ENCODE assay signal across 11 cellular contexts in genomic region chr2:1625281-1626001, GRCh38.
A peak's percentile ranks its signal among the peaks of the same experiment; 100 is the strongest.
DNase-seq lines count a peak whose midpoint lies in the region; ATAC-seq and TF ChIP-seq lines count a peak whose summit lies in the region.
"Had no signal": no experiment of that assay in that cellular context is flagged by ENCODE, and none has a peak within 500 bp of the region (broad histone marks: within the 10 kb centered on the region; RNA-seq: fewer than 3 reads in every experiment).

No MANE protein-coding gene starts in this region.

- intact Hi-C loops in activated CD4-positive, alpha-beta T cell treated with anti-CD3 and anti-CD28 coated beads, Interleukin-2, amount 10 ng/mL, durations not matched to agents 24 days and 14 days (cut with micrococcal nuclease), result no loop called here

- peak overlapping the region; percentile 93 for H3K27ac Mint-ChIP-seq in endodermal cell
- H3K27ac Mint-ChIP-seq in activated CD4-positive, alpha-beta T cell treated with anti-CD3 and anti-CD28 coated beads, Interleukin-2, amount 10 ng/mL, durations not matched to agents 24 days and 14 days, result no peak overlapping the region
- H3K27ac Mint-ChIP-seq: CD4-positive, CD25-positive, alpha-beta regulatory T cell had no signal

- peaks cover 5% of the 10 kb centered on the region for H3K9me3 Mint-ChIP-seq in endodermal cell
- H3K9me3 Mint-ChIP-seq in activated CD4-positive, alpha-beta T cell treated with anti-CD3 and anti-CD28 coated beads, Interleukin-2, amount 10 ng/mL, durations not matched to agents 24 days and 14 days, result no peaks in the 10 kb centered on the region

- H3K27ac ChIP-seq in endodermal cell (ENCODE audit: low read depth, low read length) (peak overlapping the region; percentile 58), lung (ENCODE audit: low read depth in 1 of 2, low read length in 1 of 2) (peak overlapping the region in 1 of 2 donors; percentile 85)

- WGBS in endodermal cell (ENCODE audit: insufficient coverage in 1 of 2, insufficient read length in 1 of 2), 2 experiments, result 40 to 52% methylated on average over 15 to 20 of the region's 20 CpGs
- 37 to 55% methylated on average over 20 of the region's 20 CpGs for WGBS in lung, 2 donors

- peaks cover 3% of the 10 kb centered on the region for H3K4me1 ChIP-seq in endodermal cell (ENCODE audit: control insufficient read depth, insufficient read depth, low read length)
- peaks cover 0 to 13% of the 10 kb centered on the region in 2 donors for H3K4me1 ChIP-seq in lung (ENCODE audit: control insufficient read depth in 2 of 2, insufficient read depth in 2 of 2, low read length in 2 of 2)

- H3K4me1 Mint-ChIP-seq in endodermal cell, result peaks cover 15% of the 10 kb centered on the region
- no peaks in the 10 kb centered on the region for H3K4me1 Mint-ChIP-seq in activated CD4-positive, alpha-beta T cell treated with anti-CD3 and anti-CD28 coated beads, Interleukin-2, amount 10 ng/mL, durations not matched to agents 24 days and 14 days
- H3K4me1 Mint-ChIP-seq: CD4-positive, CD25-positive, alpha-beta regulatory T cell had no signal

- peaks cover 16% of the 10 kb centered on the region for H3K36me3 ChIP-seq in endodermal cell (ENCODE audit: control insufficient read depth, insufficient read depth, low read length)
- no peaks in the 10 kb centered on the region for H3K36me3 ChIP-seq in lung (ENCODE audit: control insufficient read depth in 2 of 2, insufficient read depth in 2 of 2, low read length in 2 of 2)

- H3K27me3 ChIP-seq in endodermal cell (ENCODE audit: control insufficient read depth, insufficient read depth, low read length, poor library complexity, severe bottlenecking) (no peaks in the 10 kb centered on the region), lung (ENCODE audit: control insufficient read depth, insufficient read depth) (no peaks in the 10 kb centered on the region)

- H3K9me3 ChIP-seq in endodermal cell (ENCODE audit: control insufficient read depth, low read length) (peaks cover 4% of the 10 kb centered on the region), lung (ENCODE audit: control insufficient read depth in 2 of 2, insufficient read depth in 1 of 2, low read length in 1 of 2) (peaks cover 0 to 4% of the 10 kb centered on the region in 2 donors)

- no peaks in the 10 kb centered on the region for H3K27me3 Mint-ChIP-seq in endodermal cell (ENCODE audit: insufficient read depth)
- no peaks in the 10 kb centered on the region for H3K27me3 Mint-ChIP-seq in activated CD4-positive, alpha-beta T cell treated with anti-CD3 and anti-CD28 coated beads, Interleukin-2, amount 10 ng/mL, durations not matched to agents 24 days and 14 days
- H3K27me3 Mint-ChIP-seq: CD4-positive, CD25-positive, alpha-beta regulatory T cell had no signal

- H3K36me3 Mint-ChIP-seq in endodermal cell (ENCODE audit: low read depth), result peaks cover 21% of the 10 kb centered on the region
- no peaks in the 10 kb centered on the region for H3K36me3 Mint-ChIP-seq in activated CD4-positive, alpha-beta T cell treated with anti-CD3 and anti-CD28 coated beads, Interleukin-2, amount 10 ng/mL, durations not matched to agents 24 days and 14 days (ENCODE audit: low read depth)
- H3K36me3 Mint-ChIP-seq: CD4-positive, CD25-positive, alpha-beta regulatory T cell had no signal

- in situ Hi-C loops in ACHN (cut with HindIII; ENCODE audit: low pct_ligation_motif_present, low pct_unique_long_range_greater_than_20kb, low sequenced_read_pairs), result no loop called here

- DNase-seq in ACHN (peak; percentile 85), LoVo (ENCODE audit: low spot score) (peak; percentile 34), endodermal cell (peak; percentile 91), lung (ENCODE audit: low spot score) (peak; percentile 70), NCI-H1694 (lab: John Stamatoyannopoulos, UW) (no peak)
- no peak for DNase-seq in activated CD4-positive, alpha-beta T cell treated with anti-CD3 and anti-CD28 coated beads, Interleukin-2, amount 10 ng/mL, durations not matched to agents 24 days and 14 days
- no peak for DNase-seq in effector CD8-positive, alpha-beta T cell (lab: John Stamatoyannopoulos, UW)
- DNase-seq: activated gamma-delta T cell; CD4-positive, CD25-positive, alpha-beta regulatory T cell; NK-92 treated with Interleukin-12 subunit alpha and Interleukin-12 subunit beta, amount 100 ng/mL, for 24 hours had no signal

- peak overlapping the region; percentile 41 for H3K4me3 Mint-ChIP-seq in endodermal cell
- no peak overlapping the region for H3K4me3 Mint-ChIP-seq in activated CD4-positive, alpha-beta T cell treated with anti-CD3 and anti-CD28 coated beads, Interleukin-2, amount 10 ng/mL, durations not matched to agents 24 days and 14 days
- H3K4me3 Mint-ChIP-seq: CD4-positive, CD25-positive, alpha-beta regulatory T cell had no signal

- peak; percentile 71 for ATAC-seq in lung (ENCODE audit: insufficient read depth, low FRiP score)
- no peak for ATAC-seq in HG02642 (IDR thresholded peaks at IDR 0.05; ENCODE audit: poor library complexity, unreplicated experiment)

- peak overlapping the region; percentile 30 for H3K9ac ChIP-seq in endodermal cell (ENCODE audit: extremely low read depth, low read length, poor library complexity, severe bottlenecking)

- TF ChIP-seq CTCF in endodermal cell (conservative IDR thresholded peaks at IDR 0.05) (no peak), lung (IDR thresholded peaks at IDR 0.05; ENCODE audit: control extremely low read depth, extremely low read depth) (no peak)

- H3K4me3 ChIP-seq in endodermal cell (ENCODE audit: low read length), result peak overlapping the region; percentile 5
- H3K4me3 ChIP-seq in lung, result no peak overlapping the region

Comparison
In these comparisons a context has a peak if more than half of its experiments do, and no peak if none do; other contexts are left out.
1. DNase-seq: peak in ACHN (single experiment), LoVo (single experiment), endodermal cell (single experiment) and lung (single experiment); none in NCI-H1694 (single experiment), activated CD4-positive, alpha-beta T cell treated with anti-CD3 and anti-CD28 coated beads, Interleukin-2, amount 10 ng/mL, durations not matched to agents 24 days and 14 days (single experiment) and effector CD8-positive, alpha-beta T cell (single experiment).